8 cellular contexts compared by ENCODE assay signal in the genomic region with DNA sequence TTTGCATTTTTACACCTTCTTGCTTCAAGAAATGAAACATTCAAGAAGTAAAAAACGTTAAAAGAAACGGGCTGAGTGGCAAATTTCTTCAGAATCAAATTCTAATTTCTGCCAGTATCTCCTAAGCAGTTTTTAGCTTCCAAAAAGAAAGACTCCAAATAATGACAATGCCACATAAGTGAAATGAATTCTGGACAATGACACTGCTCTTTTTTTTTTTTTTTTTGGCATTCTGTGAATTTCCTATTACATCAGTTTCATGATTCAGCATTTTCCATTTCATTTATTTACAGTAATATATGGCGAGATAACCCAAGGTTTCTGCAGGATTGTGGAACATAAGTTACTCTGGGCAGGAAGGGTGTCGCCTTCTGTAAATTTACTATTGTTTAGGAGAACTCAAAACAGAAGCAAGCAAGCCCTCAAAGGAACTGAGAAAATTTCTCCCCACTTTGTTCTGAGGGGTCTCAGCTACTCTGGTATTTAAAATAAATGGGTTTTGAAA. TPM values are rescaled to one million over a fixed set of nuclear protein-coding genes. Genes with fewer than 3 reads are reported as not detected.
DNase-seq lines count a peak whose midpoint lies in the region; TF ChIP-seq lines count a peak whose summit lies in the region.

No MANE protein-coding gene starts in this region.

- peaks cover 3 to 4% (median 4%) of the 10 kb centered on the region in 3 donors for H3K4me1 ChIP-seq in skeletal muscle tissue (ENCODE audit: control insufficient read depth in 3 of 3, insufficient read depth in 3 of 3, low read length in 3 of 3)

- peak overlapping the region; percentile 53 for H3K4me3 ChIP-seq in fibroblast of mammary gland (ENCODE audit: control insufficient read depth, low read depth, low read length)
- peak overlapping the region; percentile 68 to 71 (median 69) for H3K4me3 ChIP-seq in skeletal muscle tissue (ENCODE audit: low read length in 3 of 3)

- H3K27me3 ChIP-seq in skeletal muscle tissue (ENCODE audit: control insufficient read depth in 3 of 3, insufficient read depth in 3 of 3, low read length in 3 of 3), result peaks cover 0 to 18% (median 7%) of the 10 kb centered on the region in 3 donors

- H3K27me3 Mint-ChIP-seq in T-helper 2 cell treated with Interferon-gamma antibody and Interleukin-4, amounts not matched to agents 5 μg/mL and 100 μg/mL, for 36 hours (ENCODE audit: low read depth), result peaks cover 3% of the 10 kb centered on the region

- peak overlapping the region; percentile 30 for H3K27ac ChIP-seq in skeletal muscle tissue (ENCODE audit: low read depth, low read length)

- no peaks in the 10 kb centered on the region for H3K36me3 ChIP-seq in skeletal muscle tissue (ENCODE audit: control insufficient read depth in 3 of 3, insufficient read depth in 3 of 3, low read length in 3 of 3)

- DNase-seq in HCEC 1CT (peak; percentile 15), fibroblast of mammary gland (ENCODE audit: low read depth) (peak; percentile 28), NCI-H226 (no peak), NCI-H2196 (lab: John Stamatoyannopoulos, UW; ENCODE audit: unreplicated experiment) (no peak), HuH-7 (ENCODE audit: low spot score) (no peak), amygdala (lab: John Stamatoyannopoulos, UW) (no peak)
- DNase-seq in T-helper 2 cell treated with Interferon-gamma antibody and Interleukin-4, amounts not matched to agents 5 μg/mL and 100 μg/mL, for 36 hours (ENCODE audit: low spot score), result no peak

- H3K9me3 Mint-ChIP-seq in T-helper 2 cell treated with Interferon-gamma antibody and Interleukin-4, amounts not matched to agents 5 μg/mL and 100 μg/mL, for 36 hours, result no peaks in the 10 kb centered on the region

- TF ChIP-seq CTCF in fibroblast of mammary gland (conservative IDR thresholded peaks at IDR 0.05; ENCODE audit: control insufficient read depth, insufficient read depth, low read depth, low read length), result no peak

- H3K9me3 ChIP-seq in skeletal muscle tissue (ENCODE audit: control insufficient read depth in 3 of 3, low read length in 3 of 3), result no peaks in the 10 kb centered on the region

- H3K9ac ChIP-seq in skeletal muscle tissue (ENCODE audit: low read depth in 1 of 3, low read length in 3 of 3), result peak overlapping the region in 1 of 3 donors; percentile 40

- H3K36me3 Mint-ChIP-seq in T-helper 2 cell treated with Interferon-gamma antibody and Interleukin-4, amounts not matched to agents 5 μg/mL and 100 μg/mL, for 36 hours (ENCODE audit: low read depth), result peaks cover 12% of the 10 kb centered on the region

- peak overlapping the region; percentile 100 for H3K27ac Mint-ChIP-seq in T-helper 2 cell treated with Interferon-gamma antibody and Interleukin-4, amounts not matched to agents 5 μg/mL and 100 μg/mL, for 36 hours

- H3K4me3 Mint-ChIP-seq in T-helper 2 cell treated with Interferon-gamma antibody and Interleukin-4, amounts not matched to agents 5 μg/mL and 100 μg/mL, for 36 hours, result peak overlapping the region; percentile 99

- peaks cover 49% of the 10 kb centered on the region for H3K4me1 Mint-ChIP-seq in T-helper 2 cell treated with Interferon-gamma antibody and Interleukin-4, amounts not matched to agents 5 μg/mL and 100 μg/mL, for 36 hours (ENCODE audit: low read depth)

RNA-seq across cellular contexts. Expression of gene SEL1L3, which starts 1.3 kb away (rescaled TPM):
- 18.3 TPM for total RNA-seq in skeletal muscle tissue

RNA-seq across cellular contexts. Expression of gene SMIM20, which starts 52.5 kb away (rescaled TPM):
- total RNA-seq in skeletal muscle tissue, result 27.1 TPM

Comparison
In these comparisons a context has a peak if more than half of its experiments do, and no peak if none do; other contexts are left out.
1. DNase-seq: peak in HCEC 1CT (single experiment) and fibroblast of mammary gland (single experiment); none in T-helper 2 cell treated with Interferon-gamma antibody and Interleukin-4, amounts not matched to agents 5 μg/mL and 100 μg/mL, for 36 hours (single experiment), NCI-H226 (single experiment), NCI-H2196 (single experiment), HuH-7 (single experiment) and amygdala (0 of 56).